ENCODE assay signal across 8 cellular contexts in genomic region chr3:43286886-43287301, GRCh38. TPM values are rescaled to one million over a fixed set of nuclear protein-coding genes. Genes with fewer than 3 reads are reported as not detected.
DNase-seq lines count a peak whose midpoint lies in the region; ATAC-seq, FAIRE-seq and TF ChIP-seq lines count a peak whose summit lies in the region.

No MANE protein-coding gene starts in this region.

- H3K4me3 ChIP-seq in BE2C (ENCODE audit: low read depth, low read length) = peak overlapping the region; percentile 80
- H3K4me3 ChIP-seq in ectodermal cell (ENCODE audit: insufficient read depth, low read depth, low read length) = peak overlapping the region; percentile 63

- ATAC-seq in GM18873 (IDR thresholded peaks at IDR 0.05; ENCODE audit: low FRiP score, unreplicated experiment) (peak; percentile 19), HG03432 (IDR thresholded peaks at IDR 0.05; ENCODE audit: unreplicated experiment) (peak; percentile 40)

- FAIRE-seq in urothelium cell line (lab: Jason Lieb, UNC) = no peak

- peak overlapping the region; percentile 96 for H3K27ac Mint-ChIP-seq in mesothelial cell of epicardium

- H3K36me3 Mint-ChIP-seq in mesothelial cell of epicardium = no peaks in the 10 kb centered on the region

- H3K4me1 ChIP-seq in BE2C = no peaks in the 10 kb centered on the region; the same call in 1 of the 2 replicates
- peaks cover 11% of the 10 kb centered on the region for H3K4me1 ChIP-seq in ectodermal cell (ENCODE audit: control insufficient read depth, insufficient read depth, low read length)

- peak; percentile 23 for DNase-seq in BE2C
- DNase-seq in T-helper 9 cell = peak; percentile 25
- DNase-seq in mesothelial cell of epicardium (ENCODE audit: low spot score in 2 of 2, unreplicated experiment in 2 of 2) = peak in 1 of 2 experiments; percentile 42
- DNase-seq in urothelium cell line (ENCODE audit: low spot score) = peak; percentile 57
- DNase-seq in HT-29 (ENCODE audit: low spot score) = no peak

- peak overlapping the region; percentile 91 for H3K4me3 Mint-ChIP-seq in mesothelial cell of epicardium

- H3K9me3 ChIP-seq in BE2C (no peaks in the 10 kb centered on the region), ectodermal cell (ENCODE audit: control insufficient read depth, low read length) (no peaks in the 10 kb centered on the region)

- no peaks in the 10 kb centered on the region for H3K9me3 Mint-ChIP-seq in mesothelial cell of epicardium

- TF ChIP-seq CTCF in BE2C (IDR thresholded peaks at IDR 0.05; ENCODE audit: low read depth, low read length) (no peak), mesothelial cell of epicardium (IDR thresholded peaks at IDR 0.05; ENCODE audit: unreplicated experiment) (no peak)

- H3K27me3 ChIP-seq in BE2C (no peaks in the 10 kb centered on the region), ectodermal cell (ENCODE audit: control insufficient read depth, insufficient read depth, low read length, poor library complexity, severe bottlenecking) (peaks cover 8% of the 10 kb centered on the region)

- WGBS in ectodermal cell, 2 experiments = 0% methylated on average over 44 of the region's 44 CpGs

- H3K27me3 Mint-ChIP-seq in mesothelial cell of epicardium (ENCODE audit: low read depth) = peaks cover 10% of the 10 kb centered on the region

- H3K36me3 ChIP-seq in BE2C = no peaks in the 10 kb centered on the region
- no peaks in the 10 kb centered on the region for H3K36me3 ChIP-seq in ectodermal cell (ENCODE audit: control insufficient read depth, insufficient read depth, low read length)

- H3K27ac ChIP-seq in ectodermal cell (ENCODE audit: insufficient read depth, low read depth, low read length, poor library complexity, severe bottlenecking) = no peak overlapping the region

- H3K4me1 Mint-ChIP-seq in mesothelial cell of epicardium = peaks cover 41% of the 10 kb centered on the region

RNA-seq across cellular contexts. Expression of gene SNRK, which starts 0.6 kb away (rescaled TPM):
- 19.6 TPM for polyA plus RNA-seq in BE2C (2012; ENCODE audit: insufficient read depth, insufficient read length, low read depth)
- polyA plus RNA-seq in ectodermal cell (2013, experiment 1 of 4) = 14.3 TPM
- polyA plus RNA-seq in ectodermal cell (2013, experiment 2 of 4) = 16.5 TPM
- polyA plus RNA-seq in ectodermal cell (2013, experiment 3 of 4) = 14.1 TPM
- 14.7 TPM for polyA plus RNA-seq in ectodermal cell (2013, experiment 4 of 4)
- 19.3 to 21.1 TPM (median 20.9 TPM) in 3 replicates for total RNA-seq in mesothelial cell of epicardium
- 6.1 and 8.0 TPM in 2 replicates for total RNA-seq in HT-29 (2014; rRNA removed; shearing (Covaris generic))
